12 cellular contexts compared by ENCODE assay signal in genomic region chr9:127546125-127546832, GRCh38.
A peak's percentile ranks its signal among the peaks of the same experiment; 100 is the strongest.
DNase-seq lines count a peak whose midpoint lies in the region; ATAC-seq, FAIRE-seq and TF ChIP-seq lines count a peak whose summit lies in the region.
"Had no signal": no experiment of that assay in that cellular context is flagged by ENCODE, and none has a peak within 500 bp of the region (broad histone marks: within the 10 kb centered on the region; RNA-seq: fewer than 3 reads in every experiment).

No MANE protein-coding gene starts in this region.

- H3K4me3 Mint-ChIP-seq in neural progenitor cell: no peak overlapping the region
- no peak overlapping the region for H3K4me3 Mint-ChIP-seq in activated CD8-positive, alpha-beta memory T cell treated with anti-CD3 and anti-CD28 coated beads, Interleukin-2, amount 10 ng/mL, durations not matched to agents 7 days and 5 days
- H3K4me3 Mint-ChIP-seq in activated T-helper 1 cell treated with anti-CD3 and anti-CD28 coated beads, Interleukin-12 subunit alpha, Interleukin-12 subunit beta, Interleukin-2, Interleukin-4 antibody, amounts not matched to agents 30 ng/mL and 10 ng/mL and 1 ng/mL, durations not matched to agents 14 hours and 24 hours and 36 hours: no peak overlapping the region

- TF ChIP-seq RAD21 in A549 (conservative IDR thresholded peaks at IDR 0.05 in 1 of 2, IDR thresholded peaks at IDR 0.05 in 1 of 2) (no peak), H1 (IDR thresholded peaks at IDR 0.05 in 1 of 2, conservative IDR thresholded peaks at IDR 0.05 in 1 of 2; ENCODE audit: low read depth in 2 of 2, low read length in 2 of 2) (no peak)

- H4K91ac ChIP-seq in H1 (replicated peaks; ENCODE audit: insufficient read length, low read length): no peak overlapping the region

- no peak overlapping the region for H4K5ac ChIP-seq in H1 (ENCODE audit: insufficient read length, low read depth, low read length)

- DNase-seq in A549 (ENCODE audit: low read depth in 1 of 2, low spot score in 1 of 2) (peak in 1 of 2 experiments; percentile 49), OCI-M1 (lab: John Stamatoyannopoulos, UW) (peak; percentile 11), H1 (ENCODE audit: low read depth in 1 of 2, low spot score in 2 of 2) (no peak), neural progenitor cell (ENCODE audit: low spot score) (no peak), D721Med (ENCODE audit: insufficient read length, low spot score) (no peak), medulla oblongata (ENCODE audit: extremely low spot score) (no peak)
- no peak for DNase-seq in activated CD8-positive, alpha-beta memory T cell treated with anti-CD3 and anti-CD28 coated beads, Interleukin-2, amount 10 ng/mL, durations not matched to agents 7 days and 5 days
- DNase-seq in activated T-helper 1 cell treated with anti-CD3 and anti-CD28 coated beads, Interleukin-12 subunit alpha, Interleukin-12 subunit beta, Interleukin-2, Interleukin-4 antibody, amounts not matched to agents 30 ng/mL and 10 ng/mL and 1 ng/mL, durations not matched to agents 14 hours and 24 hours and 36 hours (ENCODE audit: low spot score): no peak
- DNase-seq: DMS79; MM.1S; stimulated activated CD4-positive, alpha-beta T cell treated with anti-CD3 and anti-CD28 coated beads, Interleukin-4, amount 100 ng/mL, for 4 hours had no signal

- no peak overlapping the region for H2BK15ac ChIP-seq in H1 (ENCODE audit: low read length)

- TF ChIP-seq EP300 in A549 (IDR thresholded peaks at IDR 0.05): no peak
- no peak for TF ChIP-seq EP300 in H1 (IDR thresholded peaks at IDR 0.05; ENCODE audit: borderline replicate concordance in 1 of 2, low read depth in 2 of 2, low read length in 2 of 2)

- no peak overlapping the region for H3K18ac ChIP-seq in H1 (ENCODE audit: extremely low read depth, low read length)

- peak overlapping the region; percentile 27; the same call in 1 of the 2 replicates for H2BK12ac ChIP-seq in H1 (ENCODE audit: low read depth, low read length)

- no peak overlapping the region for H2AK5ac ChIP-seq in H1 (ENCODE audit: low read depth, low read length)

- no peaks in the 10 kb centered on the region for H3K27me3 ChIP-seq in H1 (replicated peaks in 1 of 4; ENCODE audit: control insufficient read depth in 3 of 4, extremely low read depth in 1 of 4, insufficient read depth in 3 of 4, low read length in 3 of 4)
- no peaks in the 10 kb centered on the region for H3K27me3 ChIP-seq in neural progenitor cell

- FAIRE-seq in A549 (lab: Jason Lieb, UNC): no peak
- FAIRE-seq in H1 (lab: Jason Lieb, UNC): no peak
- no peak for FAIRE-seq in D721Med (lab: Jason Lieb, UNC)
- FAIRE-seq: colon had no signal

- WGBS in A549 (ENCODE audit: missing lambda C conversion rate): 40% methylated on average over 6 of the region's 14 CpGs
- WGBS in H1 (ENCODE audit: extremely low coverage in 1 of 2, insufficient coverage in 1 of 2, insufficient read length in 1 of 2, insufficient replicate concordance in 2 of 2, low coverage in 1 of 2, low lambda C conversion rate in 2 of 2, missing lambda C conversion rate in 1 of 2), 2 experiments: 92% methylated on average over 14 of the region's 14 CpGs; no CpG with 5 or more reads in 1 of the 2 experiments

- no peak overlapping the region for H2AFZ ChIP-seq in H1 (ENCODE audit: low read length)
- no peak overlapping the region for H2AFZ ChIP-seq in neural progenitor cell (replicated peaks)

- peaks cover 25% of the 10 kb centered on the region for H3K4me1 Mint-ChIP-seq in neural progenitor cell
- H3K4me1 Mint-ChIP-seq in activated CD8-positive, alpha-beta memory T cell treated with anti-CD3 and anti-CD28 coated beads, Interleukin-2, amount 10 ng/mL, durations not matched to agents 7 days and 5 days: peaks cover 31% of the 10 kb centered on the region
- H3K4me1 Mint-ChIP-seq in activated T-helper 1 cell treated with anti-CD3 and anti-CD28 coated beads, Interleukin-12 subunit alpha, Interleukin-12 subunit beta, Interleukin-2, Interleukin-4 antibody, amounts not matched to agents 30 ng/mL and 10 ng/mL and 1 ng/mL, durations not matched to agents 14 hours and 24 hours and 36 hours (ENCODE audit: low read depth): peaks cover 29% of the 10 kb centered on the region

- H3K4me1 ChIP-seq in A549 (peaks cover 91% of the 10 kb centered on the region), H1 (replicated peaks in 1 of 4; ENCODE audit: control insufficient read depth in 3 of 4, insufficient read depth in 4 of 4, low read length in 3 of 4) (peaks cover 0 to 18% (median 6%) of the 10 kb centered on the region in 4 experiments; a peak in 5 of 7 replicates), neural progenitor cell (peaks cover 15% of the 10 kb centered on the region)

- intact Hi-C loops in activated T-helper 1 cell treated with anti-CD3 and anti-CD28 coated beads, Interleukin-12 subunit alpha, Interleukin-12 subunit beta, Interleukin-2, Interleukin-4 antibody, amounts not matched to agents 30 ng/mL and 10 ng/mL and 1 ng/mL, durations not matched to agents 14 hours and 24 hours and 36 hours (cut with micrococcal nuclease): no loop called here

- peaks cover 27% of the 10 kb centered on the region for H3K79me1 ChIP-seq in H1 (ENCODE audit: low read depth, low read length)

- no peak for TF ChIP-seq POLR2A in A549 (IDR thresholded peaks at IDR 0.05; ENCODE audit: low read length)
- no peak for TF ChIP-seq POLR2A in H1 (IDR thresholded peaks at IDR 0.05; ENCODE audit: control extremely low read depth in 1 of 2, low read depth in 2 of 2, low read length in 2 of 2)

- H3K27me3 Mint-ChIP-seq in neural progenitor cell (ENCODE audit: insufficient read depth, low read depth): peaks cover 11% of the 10 kb centered on the region
- no peaks in the 10 kb centered on the region for H3K27me3 Mint-ChIP-seq in activated CD8-positive, alpha-beta memory T cell treated with anti-CD3 and anti-CD28 coated beads, Interleukin-2, amount 10 ng/mL, durations not matched to agents 7 days and 5 days
- peaks cover 2% of the 10 kb centered on the region for H3K27me3 Mint-ChIP-seq in activated T-helper 1 cell treated with anti-CD3 and anti-CD28 coated beads, Interleukin-12 subunit alpha, Interleukin-12 subunit beta, Interleukin-2, Interleukin-4 antibody, amounts not matched to agents 30 ng/mL and 10 ng/mL and 1 ng/mL, durations not matched to agents 14 hours and 24 hours and 36 hours (ENCODE audit: insufficient read depth)

- H2BK5ac ChIP-seq in H1 (ENCODE audit: low read depth, low read length): peak overlapping the region; percentile 56; the same call in 1 of the 2 replicates

- ATAC-seq in A549: peak; percentile 9 to 38
- no peak for ATAC-seq in activated CD8-positive, alpha-beta memory T cell treated with anti-CD3 and anti-CD28 coated beads, Interleukin-2, amount 10 ng/mL, durations not matched to agents 7 days and 5 days

- H4K20me1 ChIP-seq in H1 (replicated peaks in 1 of 2; ENCODE audit: control insufficient read depth in 1 of 2, insufficient read depth in 2 of 2, low read length in 2 of 2) (peaks cover 5 to 21% of the 10 kb centered on the region in 2 experiments), neural progenitor cell (ENCODE audit: low read depth) (peaks cover 16% of the 10 kb centered on the region)

- H3K36me3 ChIP-seq in H1 (ENCODE audit: control insufficient read depth in 2 of 4, insufficient read depth in 4 of 4, low read length in 3 of 4): no peaks in the 10 kb centered on the region
- no peaks in the 10 kb centered on the region for H3K36me3 ChIP-seq in neural progenitor cell

- no peak for TF ChIP-seq CTCF in A549 (IDR thresholded peaks at IDR 0.05)
- TF ChIP-seq CTCF in H1 (IDR thresholded peaks at IDR 0.05; ENCODE audit: control extremely low read depth in 1 of 3, insufficient read depth in 1 of 3, low read depth in 1 of 3, low read length in 3 of 3): no peak
- TF ChIP-seq CTCF in neural progenitor cell (IDR thresholded peaks at IDR 0.05): no peak
- no peak for TF ChIP-seq CTCF in D721Med (IDR thresholded peaks at IDR 0.05; ENCODE audit: insufficient read depth, missing control alignments)

- H3K9ac ChIP-seq in H1 (replicated peaks in 1 of 4; ENCODE audit: extremely low read depth in 1 of 4, low read depth in 3 of 4, low read length in 3 of 4): no peak overlapping the region
- no peak overlapping the region for H3K9ac ChIP-seq in neural progenitor cell

- H3K9me3 ChIP-seq in A549 (no peaks in the 10 kb centered on the region), H1 (ENCODE audit: insufficient read depth in 2 of 2, low read depth in 1 of 2, low read length in 1 of 2) (no peaks in the 10 kb centered on the region), neural progenitor cell (ENCODE audit: low read depth) (no peaks in the 10 kb centered on the region)

- no peak overlapping the region for H2BK120ac ChIP-seq in H1 (replicated peaks; ENCODE audit: low read depth, low read length)

- CTCF ChIA-PET in A549 (lab: Yijun Ruan, JAX): interaction anchor here (1.3 to 11.4 kb wide), 5 partner anchors 9 to 41 kb away, joined by 3 to 88 read pairs (median 11); no protein-coding TSS in a partner anchor
- CTCF ChIA-PET in H1 (lab: Charles Lee; ENCODE audit: partially characterized antibody): interaction anchor here (0.8 to 3.3 kb wide), 3 partner anchors 12 to 21 kb away, joined by 3 to 22 read pairs (median 8); no protein-coding TSS in a partner anchor
- CTCF ChIA-PET in activated CD8-positive, alpha-beta memory T cell treated with anti-CD3 and anti-CD28 coated beads, Interleukin-2, amount 10 ng/mL, durations not matched to agents 7 days and 5 days (lab: Charles Lee): interaction anchor here (1.3 kb wide), 1 partner anchor 20 kb away, joined by 3 read pairs; no protein-coding TSS in a partner anchor

- H3K4me3 ChIP-seq in A549: peak overlapping the region; percentile 11; the same call in 1 of the 3 replicates
- no peak overlapping the region for H3K4me3 ChIP-seq in H1 (ENCODE audit: extremely low read depth in 1 of 4, insufficient read depth in 2 of 4, low read depth in 3 of 4, low read length in 4 of 4)
- no peak overlapping the region for H3K4me3 ChIP-seq in neural progenitor cell

- H2BK20ac ChIP-seq in H1 (ENCODE audit: low read length): no peak overlapping the region

- H3K9me3 Mint-ChIP-seq in neural progenitor cell: no peaks in the 10 kb centered on the region
- H3K9me3 Mint-ChIP-seq in activated CD8-positive, alpha-beta memory T cell treated with anti-CD3 and anti-CD28 coated beads, Interleukin-2, amount 10 ng/mL, durations not matched to agents 7 days and 5 days (ENCODE audit: low read depth): no peaks in the 10 kb centered on the region
- H3K9me3 Mint-ChIP-seq in activated T-helper 1 cell treated with anti-CD3 and anti-CD28 coated beads, Interleukin-12 subunit alpha, Interleukin-12 subunit beta, Interleukin-2, Interleukin-4 antibody, amounts not matched to agents 30 ng/mL and 10 ng/mL and 1 ng/mL, durations not matched to agents 14 hours and 24 hours and 36 hours: no peaks in the 10 kb centered on the region

- H3K23me2 ChIP-seq in H1 (ENCODE audit: low read depth, low read length): peaks cover 2% of the 10 kb centered on the region; the same call in 1 of the 2 replicates

- H3K79me2 ChIP-seq in H1 (ENCODE audit: control insufficient read depth in 1 of 2, insufficient read depth in 2 of 2, low read length in 2 of 2): peaks cover 0 to 30% of the 10 kb centered on the region in 2 experiments; a peak in 2 of 4 replicates
- peaks cover 6% of the 10 kb centered on the region for H3K79me2 ChIP-seq in neural progenitor cell (ENCODE audit: low read depth)

- peak overlapping the region; percentile 92 for H3K27ac Mint-ChIP-seq in neural progenitor cell
- H3K27ac Mint-ChIP-seq in activated CD8-positive, alpha-beta memory T cell treated with anti-CD3 and anti-CD28 coated beads, Interleukin-2, amount 10 ng/mL, durations not matched to agents 7 days and 5 days: no peak overlapping the region
- H3K27ac Mint-ChIP-seq in activated T-helper 1 cell treated with anti-CD3 and anti-CD28 coated beads, Interleukin-12 subunit alpha, Interleukin-12 subunit beta, Interleukin-2, Interleukin-4 antibody, amounts not matched to agents 30 ng/mL and 10 ng/mL and 1 ng/mL, durations not matched to agents 14 hours and 24 hours and 36 hours: no peak overlapping the region

- H3K56ac ChIP-seq in H1 (replicated peaks; ENCODE audit: insufficient read length, low read depth, low read length): no peak overlapping the region

- no peak overlapping the region for H3K14ac ChIP-seq in H1 (ENCODE audit: insufficient read length)

- peak overlapping the region; percentile 31; the same call in 1 of the 2 replicates for H4K8ac ChIP-seq in H1 (ENCODE audit: extremely low read depth, insufficient read depth, low read length)

- H3K27ac ChIP-seq in A549: peak overlapping the region; percentile 94 to 96
- H3K27ac ChIP-seq in H1 (ENCODE audit: low read depth, low read length): no peak overlapping the region
- H3K27ac ChIP-seq in neural progenitor cell: no peak overlapping the region

- peak overlapping the region; percentile 74 for H3K4me2 ChIP-seq in A549
- no peak overlapping the region for H3K4me2 ChIP-seq in H1 (ENCODE audit: insufficient read depth in 1 of 2, low read depth in 2 of 2, low read length in 2 of 2)
- H3K4me2 ChIP-seq in neural progenitor cell: peak overlapping the region; percentile 55

- no peaks in the 10 kb centered on the region for H3K36me3 Mint-ChIP-seq in neural progenitor cell
- H3K36me3 Mint-ChIP-seq in activated CD8-positive, alpha-beta memory T cell treated with anti-CD3 and anti-CD28 coated beads, Interleukin-2, amount 10 ng/mL, durations not matched to agents 7 days and 5 days: peaks cover 11% of the 10 kb centered on the region
- peaks cover 10% of the 10 kb centered on the region for H3K36me3 Mint-ChIP-seq in activated T-helper 1 cell treated with anti-CD3 and anti-CD28 coated beads, Interleukin-12 subunit alpha, Interleukin-12 subunit beta, Interleukin-2, Interleukin-4 antibody, amounts not matched to agents 30 ng/mL and 10 ng/mL and 1 ng/mL, durations not matched to agents 14 hours and 24 hours and 36 hours (ENCODE audit: low read depth)

- peak overlapping the region; percentile 83 for H3K4ac ChIP-seq in H1 (replicated peaks; ENCODE audit: insufficient read length, low read depth, low read length)

- no peak overlapping the region for H3K23ac ChIP-seq in H1 (ENCODE audit: insufficient read length)

- H3F3A ChIP-seq in neural progenitor cell (ENCODE audit: low read depth): no peaks in the 10 kb centered on the region

- POLR2A ChIA-PET in A549 (lab: Yijun Ruan, JAX): interaction anchor here (0.7 to 1.0 kb wide), 3 partner anchors 11 to 41 kb away, joined by 3 to 5 read pairs (median 4); no protein-coding TSS in a partner anchor
- POLR2A ChIA-PET in H1 (lab: Charles Lee; ENCODE audit: partially characterized antibody): no interaction called here

Comparison
In these comparisons a context has a peak if more than half of its experiments do, and no peak if none do; other contexts are left out.
1. H3K27ac ChIP-seq: peak in A549 (2 of 2); none in H1 (single experiment) and neural progenitor cell (single experiment).
2. H3K4me2 ChIP-seq: peak in A549 (single experiment) and neural progenitor cell (single experiment); none in H1 (0 of 2).